10 cellular contexts compared by ENCODE assay signal in the genomic region with DNA sequence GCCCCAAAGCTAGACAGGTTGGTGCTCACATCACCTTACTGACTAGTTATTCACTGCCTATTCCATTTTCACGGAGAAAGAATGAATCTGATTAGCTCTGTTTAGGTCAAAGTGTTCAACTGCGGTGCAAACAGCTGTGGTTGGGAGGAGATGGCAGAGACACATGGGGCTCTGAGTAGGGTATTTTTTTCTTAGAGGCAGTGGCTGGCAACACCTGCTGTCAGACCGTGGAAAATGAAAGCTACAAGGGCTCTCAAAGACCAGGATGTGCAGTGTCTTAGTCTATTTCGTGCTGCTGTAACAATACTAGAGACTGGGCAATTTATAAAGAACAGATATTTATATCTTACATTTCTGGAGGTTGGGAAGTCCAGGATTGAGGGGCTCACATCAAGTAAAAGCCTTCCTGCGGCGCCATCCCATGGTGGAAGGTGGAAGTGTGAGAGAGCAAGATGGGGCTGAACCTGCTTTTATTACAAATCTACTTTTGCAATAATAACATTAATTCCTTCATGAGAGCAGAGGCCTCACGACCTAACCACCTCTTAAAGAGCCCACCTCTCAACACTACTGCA. TPM values are rescaled to one million over a fixed set of nuclear protein-coding genes. Genes with fewer than 3 reads are reported as not detected.
DNase-seq lines count a peak whose midpoint lies in the region; ATAC-seq and TF ChIP-seq lines count a peak whose summit lies in the region.
"Had no signal": no experiment of that assay in that cellular context is flagged by ENCODE, and none has a peak within 500 bp of the region (broad histone marks: within the 10 kb centered on the region; RNA-seq: fewer than 3 reads in every experiment).

No MANE protein-coding gene starts in this region.

- 40 to 55% methylated on average over 1 to 7 of the region's 7 CpGs for WGBS in transverse colon (ENCODE audit: low coverage in 1 of 2), 2 donors

- H3K4me1 ChIP-seq in transverse colon: no peaks in the 10 kb centered on the region

- CTCF ChIA-PET in activated B cell treated with CpG ODN at 0.5 μM for 24 hours (lab: Charles Lee): interaction anchor here (1.2 kb wide), 1 partner anchor 9 kb away, joined by 6 read pairs; no protein-coding TSS in a partner anchor

- ATAC-seq in activated T-cell treated with anti-CD3 and anti-CD28 coated beads, Interleukin-2, amount 50 U/mL, for 4 hours: no peak
- peak; percentile 40 for ATAC-seq in activated B cell treated with CpG ODN at 0.5 μM for 24 hours (ENCODE audit: low read depth)
- ATAC-seq in GM21447 (IDR thresholded peaks at IDR 0.05; ENCODE audit: unreplicated experiment): no peak

- no peak for TF ChIP-seq EP300 in transverse colon (IDR thresholded peaks at IDR 0.05; ENCODE audit: low read depth)

- H3K36me3 ChIP-seq in transverse colon: no peaks in the 10 kb centered on the region

- no peaks in the 10 kb centered on the region for H3K27me3 ChIP-seq in transverse colon

- no peaks in the 10 kb centered on the region for H3K36me3 Mint-ChIP-seq in activated T-cell treated with anti-CD3 and anti-CD28 coated beads, Interleukin-2, amount 50 U/mL, for 24 hours (ENCODE audit: low read depth)
- H3K36me3 Mint-ChIP-seq in activated T-cell treated with anti-CD3 and anti-CD28 coated beads, Interleukin-2, amount 50 U/mL, for 4 hours (ENCODE audit: insufficient read depth): no peaks in the 10 kb centered on the region
- no peaks in the 10 kb centered on the region for H3K36me3 Mint-ChIP-seq in HFFc6 (ENCODE audit: low read depth)
- no peaks in the 10 kb centered on the region for H3K36me3 Mint-ChIP-seq in activated B cell treated with CpG ODN at 0.5 μM for 24 hours (ENCODE audit: low read depth)
- H3K36me3 Mint-ChIP-seq in osteocyte (ENCODE audit: unreplicated experiment): no peaks in the 10 kb centered on the region

- peaks cover 25% of the 10 kb centered on the region for H3K27me3 Mint-ChIP-seq in activated T-cell treated with anti-CD3 and anti-CD28 coated beads, Interleukin-2, amount 50 U/mL, for 24 hours
- no peaks in the 10 kb centered on the region for H3K27me3 Mint-ChIP-seq in activated T-cell treated with anti-CD3 and anti-CD28 coated beads, Interleukin-2, amount 50 U/mL, for 4 hours (ENCODE audit: low read depth)
- H3K27me3 Mint-ChIP-seq in HFFc6 (ENCODE audit: insufficient read depth): peaks cover 2% of the 10 kb centered on the region; the same call in 1 of the 2 replicates
- H3K27me3 Mint-ChIP-seq in activated B cell treated with CpG ODN at 0.5 μM for 24 hours: no peaks in the 10 kb centered on the region
- no peaks in the 10 kb centered on the region for H3K27me3 Mint-ChIP-seq in osteocyte (ENCODE audit: unreplicated experiment)

- H3K9me3 Mint-ChIP-seq in activated T-cell treated with anti-CD3 and anti-CD28 coated beads, Interleukin-2, amount 50 U/mL, for 24 hours: no peaks in the 10 kb centered on the region
- no peaks in the 10 kb centered on the region for H3K9me3 Mint-ChIP-seq in activated T-cell treated with anti-CD3 and anti-CD28 coated beads, Interleukin-2, amount 50 U/mL, for 4 hours
- H3K9me3 Mint-ChIP-seq in HFFc6 (no peaks in the 10 kb centered on the region), activated B cell treated with CpG ODN at 0.5 μM for 24 hours (no peaks in the 10 kb centered on the region), osteocyte (ENCODE audit: unreplicated experiment) (peaks cover 3% of the 10 kb centered on the region)

- H3K4me3 ChIP-seq in transverse colon: no peak overlapping the region

- H3K4me3 Mint-ChIP-seq in activated T-cell treated with anti-CD3 and anti-CD28 coated beads, Interleukin-2, amount 50 U/mL, for 24 hours: no peak overlapping the region
- H3K4me3 Mint-ChIP-seq in activated T-cell treated with anti-CD3 and anti-CD28 coated beads, Interleukin-2, amount 50 U/mL, for 4 hours: no peak overlapping the region
- no peak overlapping the region for H3K4me3 Mint-ChIP-seq in HFFc6
- H3K4me3 Mint-ChIP-seq in activated B cell treated with CpG ODN at 0.5 μM for 24 hours: no peak overlapping the region
- no peak overlapping the region for H3K4me3 Mint-ChIP-seq in osteocyte (ENCODE audit: unreplicated experiment)

- no peak for TF ChIP-seq POLR2A in transverse colon (IDR thresholded peaks at IDR 0.05)

- H3K27ac Mint-ChIP-seq in activated T-cell treated with anti-CD3 and anti-CD28 coated beads, Interleukin-2, amount 50 U/mL, for 24 hours: no peak overlapping the region
- H3K27ac Mint-ChIP-seq in HFFc6 (no peak overlapping the region), activated B cell treated with CpG ODN at 0.5 μM for 24 hours (no peak overlapping the region), osteocyte (ENCODE audit: unreplicated experiment) (no peak overlapping the region)

- H3K27ac ChIP-seq in caudate nucleus (ENCODE audit: low read depth, low read length) (no peak overlapping the region), transverse colon (no peak overlapping the region)

- H3K4me1 Mint-ChIP-seq in activated T-cell treated with anti-CD3 and anti-CD28 coated beads, Interleukin-2, amount 50 U/mL, for 24 hours (ENCODE audit: low read depth): peaks cover 3% of the 10 kb centered on the region
- no peaks in the 10 kb centered on the region for H3K4me1 Mint-ChIP-seq in activated T-cell treated with anti-CD3 and anti-CD28 coated beads, Interleukin-2, amount 50 U/mL, for 4 hours (ENCODE audit: low read depth)
- peaks cover 13% of the 10 kb centered on the region for H3K4me1 Mint-ChIP-seq in HFFc6 (ENCODE audit: low read depth)
- peaks cover 4% of the 10 kb centered on the region for H3K4me1 Mint-ChIP-seq in activated B cell treated with CpG ODN at 0.5 μM for 24 hours
- peaks cover 18% of the 10 kb centered on the region for H3K4me1 Mint-ChIP-seq in osteocyte (ENCODE audit: unreplicated experiment)

- in situ Hi-C loops in transverse colon (cut with MboI; ENCODE audit: low pct_ligation_motif_present in 1 of 4, low pct_unique_long_range_greater_than_20kb in 1 of 4, low sequenced_read_pairs in 3 of 4): no loop called here

- TF ChIP-seq CTCF in HFFc6 (IDR thresholded peaks at IDR 0.05): peak; percentile 52
- no peak for TF ChIP-seq CTCF in activated B cell treated with CpG ODN at 0.5 μM for 24 hours (IDR thresholded peaks at IDR 0.05)
- peak; percentile 19 for TF ChIP-seq CTCF in osteocyte (IDR thresholded peaks at IDR 0.05)
- TF ChIP-seq CTCF in transverse colon (IDR thresholded peaks at IDR 0.05): no peak

- intact Hi-C loops in activated B cell treated with CpG ODN at 0.5 μM for 24 hours (cut with micrococcal nuclease): no loop called here
- intact Hi-C loops in transverse colon (cut with DNase I; ENCODE audit: low total_unique reads): loop anchor here (5.0 kb wide), 1 partner anchor 625 kb away; no protein-coding TSS in a partner anchor

- DNase-seq in activated T-cell treated with anti-CD3 and anti-CD28 coated beads, Interleukin-2, amount 50 U/mL, for 24 hours: peak; percentile 22
- no peak for DNase-seq in activated T-cell treated with anti-CD3 and anti-CD28 coated beads, Interleukin-2, amount 50 U/mL, for 4 hours
- DNase-seq in HFFc6: no peak
- DNase-seq in activated B cell treated with CpG ODN at 0.5 μM for 24 hours: no peak
- no peak for DNase-seq in osteocyte (ENCODE audit: extremely low spot score, unreplicated experiment)
- DNase-seq in caudate nucleus (lab: John Stamatoyannopoulos, UW): no peak
- no peak for DNase-seq in transverse colon
- DNase-seq: substantia nigra had no signal

- H3K9me3 ChIP-seq in transverse colon: no peaks in the 10 kb centered on the region

- POLR2A ChIA-PET in activated B cell treated with CpG ODN at 0.5 μM for 24 hours (lab: Charles Lee): interaction anchor here (1.3 kb wide), 1 partner anchor 15 kb away, joined by 4 read pairs; no protein-coding TSS in a partner anchor

RNA-seq across cellular contexts. Expression of gene NYX, which starts 10.6 kb away (rescaled TPM):
- total RNA-seq in activated T-cell treated with anti-CD3 and anti-CD28 coated beads, Interleukin-2, amount 50 U/mL, for 4 hours: not detected
- not detected for total RNA-seq in HFFc6 (2021; fragmentation: NEBNext Ultra II Directional; extraction: Animal tissue kit (Norgen Biotek cat#: 25700))
- not detected in 2 replicates for total RNA-seq in activated B cell treated with CpG ODN at 0.5 μM for 24 hours
- not detected in 2 replicates for total RNA-seq in osteocyte
- total RNA-seq in transverse colon: not detected
- total RNA-seq: kidney epithelial cell had no signal

Comparison
In these comparisons a context has a peak if more than half of its experiments do, and no peak if none do; other contexts are left out.
1. CTCF ChIP-seq: peak in HFFc6 (single experiment) and osteocyte (single experiment); none in activated B cell treated with CpG ODN at 0.5 μM for 24 hours (single experiment) and transverse colon (0 of 5).